ENCODE assay signal across 18 cellular contexts in genomic region chr10:116158036-116158435, GRCh38.
"Had no signal": no experiment of that assay in that cellular context is flagged by ENCODE, and none has a peak within 500 bp of the region (broad histone marks: within the 10 kb centered on the region; RNA-seq: fewer than 3 reads in every experiment).

No MANE protein-coding gene starts in this region.

- H3K9me3 Mint-ChIP-seq: nephron; stimulated activated naive CD8-positive, alpha-beta T cell treated with anti-CD3 and anti-CD28 coated beads, Interleukin-15, amount 100 ng/mL, for 72 hours had no signal

- H3K36me3 Mint-ChIP-seq: naive B cell; stimulated activated naive B cell treated with anti-CD40 and anti-IgM and Interleukin-4, amounts not matched to agents 10 μg/mL and 1 μg/mL and 100 μg/mL, for 72 hours had no signal

- ATAC-seq: heart right ventricle; stimulated activated naive CD8-positive, alpha-beta T cell treated with anti-CD3 and anti-CD28 coated beads, Interleukin-15, amount 100 ng/mL, for 72 hours had no signal

- H3K4me1 Mint-ChIP-seq: naive B cell; stimulated activated naive B cell treated with anti-CD40 and anti-IgM and Interleukin-4, amounts not matched to agents 10 μg/mL and 1 μg/mL and 100 μg/mL, for 72 hours; stimulated activated naive CD8-positive, alpha-beta T cell treated with anti-CD3 and anti-CD28 coated beads, Interleukin-15, amount 100 ng/mL, for 72 hours had no signal

- H3K4me3 Mint-ChIP-seq: naive B cell; nephron; stimulated activated naive B cell treated with anti-CD40 and anti-IgM and Interleukin-4, amounts not matched to agents 10 μg/mL and 1 μg/mL and 100 μg/mL, for 72 hours; stimulated activated naive CD8-positive, alpha-beta T cell treated with anti-CD3 and anti-CD28 coated beads, Interleukin-15, amount 100 ng/mL, for 72 hours had no signal

- H3K27me3 Mint-ChIP-seq: naive B cell; stimulated activated naive B cell treated with anti-CD40 and anti-IgM and Interleukin-4, amounts not matched to agents 10 μg/mL and 1 μg/mL and 100 μg/mL, for 72 hours had no signal

- H3K27ac Mint-ChIP-seq: nephron; stimulated activated naive B cell treated with anti-CD40 and anti-IgM and Interleukin-4, amounts not matched to agents 10 μg/mL and 1 μg/mL and 100 μg/mL, for 72 hours; stimulated activated naive CD8-positive, alpha-beta T cell treated with anti-CD3 and anti-CD28 coated beads, Interleukin-15, amount 100 ng/mL, for 72 hours had no signal

- DNase-seq: cortex of kidney; dorsolateral prefrontal cortex; effector CD8-positive, alpha-beta T cell; foreskin melanocyte; heart right ventricle; hypothalamus; kidney glomerular epithelial cell; mesendoderm; naive B cell; posterior cingulate gyrus; sigmoid colon; stimulated activated CD4-positive, alpha-beta T cell treated with anti-CD3 and anti-CD28 coated beads, Interleukin-2, amount 100 ng/mL, for 24 hours; stimulated activated CD4-positive, alpha-beta T cell treated with anti-CD3 and anti-CD28 coated beads, Interleukin-4, amount 100 ng/mL, for 4 hours; stimulated activated naive B cell treated with anti-CD40 and anti-IgM and Interleukin-4, amounts not matched to agents 10 μg/mL and 1 μg/mL and 100 μg/mL, for 72 hours; stimulated activated naive CD8-positive, alpha-beta T cell treated with anti-CD3 and anti-CD28 coated beads, Interleukin-15, amount 100 ng/mL, for 72 hours; testis; transverse colon had no signal
